ENCODE assay signal across 10 cellular contexts in the genomic region with DNA sequence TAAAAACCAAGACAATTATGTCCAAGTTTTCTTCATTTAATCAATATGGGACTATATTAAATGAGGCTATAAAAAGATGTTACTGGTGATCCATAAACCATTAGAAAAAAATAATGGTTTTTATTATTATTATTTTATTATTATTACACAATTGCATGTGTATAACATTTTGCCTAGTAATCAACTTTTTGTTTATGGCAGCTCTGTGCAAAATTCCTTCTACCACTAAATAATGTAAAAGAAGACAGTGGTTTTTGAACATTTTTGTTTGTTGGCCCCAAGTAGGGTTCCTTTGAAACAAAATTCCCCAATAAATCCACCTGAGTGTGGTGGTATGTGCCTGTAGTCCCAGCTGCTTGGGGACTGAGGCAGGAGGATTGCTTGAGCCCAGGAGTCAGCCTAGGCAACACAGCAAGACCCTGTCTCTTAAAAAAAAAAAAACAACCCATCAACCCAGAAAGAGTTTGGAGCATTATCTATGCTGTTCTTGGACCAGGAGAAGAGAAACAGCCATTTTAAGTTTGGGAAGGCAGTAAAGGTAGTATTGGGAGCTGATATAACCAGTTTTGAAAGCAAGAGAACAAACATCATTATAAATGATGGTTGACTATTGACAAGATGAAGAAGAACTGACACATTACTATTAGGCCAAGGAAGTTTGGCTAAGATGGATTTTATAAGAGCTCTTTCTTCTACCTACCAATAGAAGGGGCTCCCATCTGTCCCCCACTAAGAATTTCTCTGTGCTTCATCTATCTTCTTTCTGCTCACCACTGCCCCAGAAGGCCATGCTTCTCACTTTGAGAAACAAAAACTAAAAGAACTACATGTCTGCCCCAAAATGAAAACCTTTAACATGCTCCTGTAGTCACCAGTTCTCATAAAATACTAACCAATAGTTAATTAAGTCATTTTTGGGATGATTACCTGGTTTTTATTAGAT. TPM values are rescaled to one million over a fixed set of nuclear protein-coding genes. Genes with fewer than 3 reads are reported as not detected.
DNase-seq lines count a peak whose midpoint lies in the region; ATAC-seq and TF ChIP-seq lines count a peak whose summit lies in the region.
"Had no signal": no experiment of that assay in that cellular context is flagged by ENCODE, and none has a peak within 500 bp of the region (broad histone marks: within the 10 kb centered on the region; RNA-seq: fewer than 3 reads in every experiment).

No MANE protein-coding gene starts in this region.

- no peaks in the 10 kb centered on the region for H3K9me3 ChIP-seq in SJSA1 (replicated peaks)
- no peaks in the 10 kb centered on the region for H3K9me3 ChIP-seq in right cardiac atrium (ENCODE audit: control insufficient read depth, low read length)
- H3K9me3 ChIP-seq: ascending aorta had no signal

- intact Hi-C loops in Right ventricle myocardium superior (cut with DNase I) (no loop called here), right cardiac atrium (cut with DNase I) (no loop called here)

- DNase-seq in GM12864 (ENCODE audit: low read depth) (no peak), SJSA1 (ENCODE audit: low read depth in 1 of 2, low spot score in 2 of 2) (no peak), iris pigment epithelial cell (ENCODE audit: low read depth) (peak; percentile 18), NCI-H1092 (lab: John Stamatoyannopoulos, UW) (no peak), Right ventricle myocardium superior (no peak), right cardiac atrium (no peak), NCI-H1417 (lab: John Stamatoyannopoulos, UW) (no peak)

- H3K4me1 ChIP-seq in SJSA1 (replicated peaks) (peaks cover 22% of the 10 kb centered on the region), right cardiac atrium (ENCODE audit: control insufficient read depth, insufficient read depth, low read length) (no peaks in the 10 kb centered on the region)
- H3K4me1 ChIP-seq: ascending aorta had no signal

- H3K27ac ChIP-seq in SJSA1 (0 out of 2 replicates have a peak overlapping the region, but pooled peaks have one; percentile 26), right cardiac atrium (ENCODE audit: low read length) (no peak overlapping the region)
- H3K27ac ChIP-seq: ascending aorta had no signal

- peak; percentile 19 for TF ChIP-seq CTCF in GM12864 (IDR thresholded peaks at IDR 0.05; ENCODE audit: low read depth, low read length, missing control alignments)

- H3K27me3 ChIP-seq in SJSA1 (replicated peaks) (no peaks in the 10 kb centered on the region), right cardiac atrium (ENCODE audit: control insufficient read depth, insufficient read depth) (no peaks in the 10 kb centered on the region)
- H3K27me3 ChIP-seq: ascending aorta had no signal

- no peaks in the 10 kb centered on the region for H3K36me3 ChIP-seq in SJSA1
- H3K36me3 ChIP-seq: ascending aorta had no signal

- H3K4me3 ChIP-seq in GM12864 (ENCODE audit: low read depth, low read length) (peak overlapping the region; percentile 63), SJSA1 (peak overlapping the region; percentile 29), right cardiac atrium (ENCODE audit: low read length) (no peak overlapping the region)
- H3K4me3 ChIP-seq: ascending aorta had no signal

- ATAC-seq in GM21619 (IDR thresholded peaks at IDR 0.05; ENCODE audit: unreplicated experiment) (peak; percentile 41), Right ventricle myocardium superior (ENCODE audit: poor library complexity) (no peak), right cardiac atrium (no peak)

RNA-seq across cellular contexts. Expression of a gene that starts 2.2 kb away (rescaled TPM):
- 7.9 and 18.6 TPM in 2 replicates for total RNA-seq in SJSA1 (2014; rRNA removed; shearing (Covaris generic))
- total RNA-seq in Right ventricle myocardium superior (not detected), right cardiac atrium (under 1 TPM in 1 of 4 donors, not detected in 3; 0.12 TPM)
- polyA plus RNA-seq in right cardiac atrium: 0.14 TPM
- total RNA-seq: ascending aorta, HT-29 had no signal

RNA-seq across cellular contexts. Expression of a gene that starts 32.0 kb away (rescaled TPM):
- 79.3 and 80.8 TPM in 2 replicates for total RNA-seq in SJSA1 (2014; rRNA removed; shearing (Covaris generic))
- total RNA-seq in Right ventricle myocardium superior (13.2 TPM), right cardiac atrium (10 to 100 TPM; 11.2 to 17.0 (median 15.6) TPM)
- 5.8 TPM for polyA plus RNA-seq in right cardiac atrium
